ENCODE assay signal across 20 cellular contexts in the genomic region with DNA sequence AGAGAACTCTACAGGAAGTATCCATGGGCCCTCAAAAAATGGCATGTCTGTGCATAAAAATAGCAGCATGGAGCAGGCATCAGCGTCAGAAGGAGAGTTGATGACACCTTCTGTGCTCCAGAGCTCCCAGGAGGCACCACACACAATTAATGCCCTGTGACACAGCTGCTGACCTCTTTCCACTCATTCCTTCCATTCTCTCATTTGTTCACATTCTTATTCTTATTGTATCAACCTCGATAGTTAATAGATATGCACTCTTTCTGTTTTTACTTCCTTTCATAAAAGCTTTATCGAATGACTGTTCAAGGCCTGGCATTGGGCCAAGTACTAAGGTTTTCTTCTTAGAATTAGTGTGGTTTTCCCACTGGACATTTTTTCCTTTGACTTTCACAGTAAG.
DNase-seq lines count a peak whose midpoint lies in the region; ATAC-seq and TF ChIP-seq lines count a peak whose summit lies in the region.
"Had no signal": no experiment of that assay in that cellular context is flagged by ENCODE, and none has a peak within 500 bp of the region (broad histone marks: within the 10 kb centered on the region; RNA-seq: fewer than 3 reads in every experiment).

No MANE protein-coding gene starts in this region.

- POLR2A ChIA-PET in PC-3 (lab: Charles Lee; ENCODE audit: unreplicated experiment) (no interaction called here), A673 (lab: Charles Lee; ENCODE audit: low non-redundant PET) (no interaction called here)

- peak overlapping the region; percentile 28 for H3K27ac ChIP-seq in PC-3 (ENCODE audit: low read length)
- no peak overlapping the region for H3K27ac ChIP-seq in A673 (ENCODE audit: low read depth, low read length, poor library complexity, severe bottlenecking)
- no peak overlapping the region for H3K27ac ChIP-seq in ovary
- H3K27ac ChIP-seq: C4-2B, gastrocnemius medialis, lower lobe of right lung, SJCRH30 had no signal

- peak; percentile 10 for DNase-seq in DMS53 (lab: John Stamatoyannopoulos, UW)
- DNase-seq in DMS53 treated with DMSO at 0.1 percent for 48 hours (lab: John Stamatoyannopoulos, UW; ENCODE audit: unreplicated experiment) = no peak
- DNase-seq in PC-3 = peak; percentile 10
- peak; percentile 29 for DNase-seq in fibroblast of mammary gland (ENCODE audit: low read depth)
- peak; percentile 43 for DNase-seq in skeletal muscle cell (ENCODE audit: low read depth)
- DNase-seq in nucleus accumbens (lab: John Stamatoyannopoulos, UW) = no peak
- no peak for DNase-seq in A673 (ENCODE audit: low spot score)
- DNase-seq in ovary = no peak
- DNase-seq: 8988T; DMS79; endodermal cell; gastrocnemius medialis; lower lobe of right lung; NCI-H1694; NCI-H510A treated with DMSO at 0.1 percent for 48 hours; stimulated activated naive B cell treated with anti-CD40 and anti-IgM and Interleukin-4, amounts not matched to agents 10 μg/mL and 1 μg/mL and 100 μg/mL, for 72 hours; trophoblast cell had no signal

- CTCF ChIA-PET in PC-3 (lab: Charles Lee) = no interaction called here
- CTCF ChIA-PET in A673 (lab: Charles Lee) = no interaction called here

- peaks cover 8% of the 10 kb centered on the region; the same call in 1 of the 2 replicates for H3K9me3 ChIP-seq in PC-3 (ENCODE audit: low read length)
- H3K9me3 ChIP-seq in A673 (ENCODE audit: low read depth, low read length, poor library complexity, severe bottlenecking) = no peaks in the 10 kb centered on the region
- H3K9me3 ChIP-seq in ovary = no peaks in the 10 kb centered on the region
- H3K9me3 ChIP-seq: gastrocnemius medialis, lower lobe of right lung, SJCRH30 had no signal

- H3K4me2 ChIP-seq in PC-3 (ENCODE audit: low read length) = no peak overlapping the region

- no peak overlapping the region for H3K4me3 ChIP-seq in PC-3 (ENCODE audit: low read length)
- H3K4me3 ChIP-seq in fibroblast of mammary gland (ENCODE audit: control insufficient read depth, low read depth, low read length) = no peak overlapping the region
- no peak overlapping the region for H3K4me3 ChIP-seq in skeletal muscle cell (ENCODE audit: low read depth, low read length)
- no peak overlapping the region for H3K4me3 ChIP-seq in A673 (ENCODE audit: low read depth, low read length, poor library complexity, severe bottlenecking)
- H3K4me3 ChIP-seq in ovary = no peak overlapping the region
- H3K4me3 ChIP-seq: gastrocnemius medialis, lower lobe of right lung, SJCRH30 had no signal

- H3K27me3 ChIP-seq in PC-3 (ENCODE audit: low read length) (no peaks in the 10 kb centered on the region), A673 (replicated peaks; ENCODE audit: insufficient read depth, low read depth, low read length, poor library complexity) (no peaks in the 10 kb centered on the region), ovary (no peaks in the 10 kb centered on the region)
- H3K27me3 ChIP-seq: gastrocnemius medialis, SJCRH30 had no signal

- no peak for TF ChIP-seq POLR2A in ovary (IDR thresholded peaks at IDR 0.05)

- no peaks in the 10 kb centered on the region for H3F3A ChIP-seq in PC-3 (ENCODE audit: low read length, unreplicated experiment)

- intact Hi-C loops in PC-3 (cut with micrococcal nuclease) = no loop called here
- intact Hi-C loops in A673 (cut with micrococcal nuclease; ENCODE audit: unreplicated experiment) = no loop called here
- intact Hi-C loops in ovary (cut with DNase I) = no loop called here

- no peaks in the 10 kb centered on the region for H3K4me1 ChIP-seq in PC-3 (ENCODE audit: insufficient read depth, low read length)
- H3K4me1 ChIP-seq in A673 (ENCODE audit: insufficient read depth, low read length, poor library complexity, severe bottlenecking) = peaks cover 9% of the 10 kb centered on the region
- no peaks in the 10 kb centered on the region for H3K4me1 ChIP-seq in ovary (ENCODE audit: insufficient read depth)
- H3K4me1 ChIP-seq: gastrocnemius medialis, lower lobe of right lung had no signal

- no peak overlapping the region for H3K9ac ChIP-seq in PC-3 (ENCODE audit: low read length)

- H3K79me2 ChIP-seq in PC-3 (ENCODE audit: low read length) = no peaks in the 10 kb centered on the region

- TF ChIP-seq EP300 in ovary (IDR thresholded peaks at IDR 0.05) = no peak

- TF ChIP-seq CTCF in PC-3 (conservative IDR thresholded peaks at IDR 0.05; ENCODE audit: low read depth, low read length) (no peak), fibroblast of mammary gland (conservative IDR thresholded peaks at IDR 0.05; ENCODE audit: control insufficient read depth, insufficient read depth, low read depth, low read length) (no peak), A673 (conservative IDR thresholded peaks at IDR 0.05; ENCODE audit: low read depth, low read length) (no peak), ovary (IDR thresholded peaks at IDR 0.05) (no peak)

- WGBS in ovary, 3 donors = 24 to 45% (median 25%) methylated on average over 3 of the region's 3 CpGs

- H3K36me3 ChIP-seq in PC-3 (ENCODE audit: low read depth, low read length) (no peaks in the 10 kb centered on the region), A673 (ENCODE audit: insufficient read depth, low read length, poor library complexity, severe bottlenecking) (no peaks in the 10 kb centered on the region), ovary (no peaks in the 10 kb centered on the region)
- H3K36me3 ChIP-seq: gastrocnemius medialis, lower lobe of right lung, SJCRH30 had no signal

- H2AFZ ChIP-seq in PC-3 (ENCODE audit: low read length) = no peak overlapping the region

- ATAC-seq in PC-3 = no peak
- ATAC-seq: activated T-helper 17 cell treated with anti-CD3 and anti-CD28 coated beads, Interleukin-2, amount 50 U/mL, for 72 hours; gastrocnemius medialis; lower lobe of right lung; stimulated activated naive B cell treated with anti-CD40 and anti-IgM and Interleukin-4, amounts not matched to agents 10 μg/mL and 1 μg/mL and 100 μg/mL, for 72 hours had no signal

- BruUV-seq in PC-3 (replicated peaks; lab: Mats Ljungman, UMichigan) (no TSS peak), A673 (replicated peaks; lab: Mats Ljungman, UMichigan) (no TSS peak)

- H4K20me1 ChIP-seq in PC-3 (ENCODE audit: low read length) = no peaks in the 10 kb centered on the region

- H3K9me2 ChIP-seq in PC-3 (replicated peaks; ENCODE audit: low read length) = no peaks in the 10 kb centered on the region

Comparison
In these comparisons a context has a peak if more than half of its experiments do, and no peak if none do; other contexts are left out.
1. DNase-seq: peak in DMS53 (single experiment), PC-3 (single experiment), fibroblast of mammary gland (single experiment) and skeletal muscle cell (single experiment); none in DMS53 treated with DMSO at 0.1 percent for 48 hours (single experiment), nucleus accumbens (0 of 56), A673 (single experiment) and ovary (0 of 5).